In the genomic region with DNA sequence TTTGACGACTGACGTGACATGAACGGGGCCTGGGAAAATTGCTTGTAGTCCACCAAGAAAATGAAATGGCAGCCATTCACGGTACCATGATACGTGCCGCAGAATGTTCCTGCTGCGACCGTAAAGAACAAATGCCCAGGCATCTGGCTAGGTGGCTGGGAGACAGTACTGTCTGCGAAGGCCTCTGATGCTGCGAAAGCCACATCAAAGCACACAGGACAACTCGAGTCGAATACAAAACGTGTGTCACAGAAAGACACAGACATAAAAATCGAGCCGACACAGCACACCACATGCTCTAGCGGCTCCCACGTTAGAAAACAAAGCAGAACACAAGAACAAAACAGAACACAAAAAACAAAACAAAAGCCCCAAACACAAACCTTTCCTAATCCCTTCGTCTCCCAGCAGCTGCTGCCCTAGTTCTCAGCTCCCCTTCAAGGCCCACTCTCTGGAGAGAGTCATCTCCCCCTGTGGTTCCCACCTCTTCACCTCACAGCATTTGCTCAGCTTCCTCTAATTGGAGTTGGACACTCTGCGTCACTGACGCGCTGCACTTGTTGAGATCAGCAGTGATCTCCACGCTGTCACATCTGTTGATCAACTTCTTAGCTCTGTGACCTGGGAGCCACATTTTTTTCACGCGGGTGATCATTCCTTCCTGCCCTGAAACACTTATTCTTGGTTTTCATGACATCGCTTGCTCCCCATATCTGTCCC, we compare ENCODE assay signal across 11 cellular contexts.
DNase-seq lines count a peak whose midpoint lies in the region; FAIRE-seq lines count a peak whose summit lies in the region.
"Had no signal": no experiment of that assay in that cellular context is flagged by ENCODE, and none has a peak within 500 bp of the region (broad histone marks: within the 10 kb centered on the region; RNA-seq: fewer than 3 reads in every experiment).

No MANE protein-coding gene starts in this region.

- peak; percentile 58 for DNase-seq in activated gamma-delta T cell treated with Interleukin-2 at 50 U/mL for 16 hours
- DNase-seq in activated gamma-delta T cell (lab: John Stamatoyannopoulos, UW) = no peak
- peak; percentile 12 to 57 (median 30) for DNase-seq in activated naive CD4-positive, alpha-beta T cell (lab: John Stamatoyannopoulos, UW)
- peak; percentile 58 for DNase-seq in pons (ENCODE audit: low spot score)
- no peak for DNase-seq in COR-L47 (lab: John Stamatoyannopoulos, UW)
- no peak for DNase-seq in NCI-H1417 (lab: John Stamatoyannopoulos, UW)
- no peak for DNase-seq in HTR-8/SVneo (ENCODE audit: insufficient read length, low spot score)
- no peak for DNase-seq in NOMO-1 treated with dmso at 0.1 percent for 144 hours (lab: John Stamatoyannopoulos, UW; ENCODE audit: unreplicated experiment)
- DNase-seq: ACHN, activated B cell treated with CpG ODN at 0.5 μM for 24 hours, NCI-H2081 had no signal

- FAIRE-seq in HTR-8/SVneo (lab: Jason Lieb, UNC) = no peak

Comparison
In these comparisons a context has a peak if more than half of its experiments do, and no peak if none do; other contexts are left out.
1. DNase-seq: peak in activated gamma-delta T cell treated with Interleukin-2 at 50 U/mL for 16 hours (single experiment), activated naive CD4-positive, alpha-beta T cell (4 of 4) and pons (single experiment); none in activated gamma-delta T cell (single experiment), COR-L47 (single experiment), NCI-H1417 (0 of 3), HTR-8/SVneo (single experiment) and NOMO-1 treated with dmso at 0.1 percent for 144 hours (single experiment).